Comparison of ENCODE assay signal across 27 cellular contexts in the genomic region with DNA sequence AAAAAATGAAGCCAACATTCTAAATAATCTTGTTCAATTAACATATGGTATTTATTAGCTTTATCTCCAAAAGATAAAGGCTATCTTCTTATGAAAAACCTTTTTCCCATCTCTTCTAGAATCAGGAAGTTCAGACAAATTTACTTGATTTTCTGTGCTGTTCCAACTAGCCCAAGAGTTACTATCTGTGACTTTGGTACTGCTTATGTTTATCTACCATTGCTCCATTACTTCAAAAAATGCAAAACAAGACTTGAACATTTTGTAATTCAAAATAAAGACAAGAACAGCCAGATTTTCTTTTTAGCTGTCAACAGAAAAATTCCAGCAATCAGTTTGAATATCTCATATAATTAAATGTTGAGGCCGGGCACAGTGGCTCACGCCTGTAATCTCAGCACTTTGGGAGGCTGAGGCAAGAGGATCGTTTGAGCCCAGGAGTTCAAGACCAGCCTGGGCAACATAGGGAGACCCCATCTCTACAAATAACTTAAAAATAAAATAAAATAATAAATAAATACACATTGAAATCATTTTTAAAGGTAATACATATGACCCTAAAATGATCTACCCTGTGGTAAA.
DNase-seq lines count a peak whose midpoint lies in the region; ATAC-seq and TF ChIP-seq lines count a peak whose summit lies in the region.
"Had no signal": no experiment of that assay in that cellular context is flagged by ENCODE, and none has a peak within 500 bp of the region (broad histone marks: within the 10 kb centered on the region; RNA-seq: fewer than 3 reads in every experiment).

No MANE protein-coding gene starts in this region.

- H3K4me1 ChIP-seq in left ventricle myocardium inferior (peaks cover 9% of the 10 kb centered on the region), heart left ventricle (peaks cover 0 to 9% (median 0%) of the 10 kb centered on the region in 12 donors), testis (no peaks in the 10 kb centered on the region), neuronal stem cell (ENCODE audit: control insufficient read depth in 2 of 2, insufficient read depth in 1 of 2, low read depth in 1 of 2, low read length in 2 of 2) (no peaks in the 10 kb centered on the region)
- H3K4me1 ChIP-seq: neural progenitor cell, right lobe of liver had no signal

- no peaks in the 10 kb centered on the region for H3K79me1 ChIP-seq in neuronal stem cell (ENCODE audit: low read depth, low read length)

- no peak overlapping the region for H4K8ac ChIP-seq in neuronal stem cell (ENCODE audit: low read depth, low read length)

- no peak overlapping the region for H3K4me3 ChIP-seq in left ventricle myocardium inferior
- no peak overlapping the region for H3K4me3 ChIP-seq in heart left ventricle
- no peak overlapping the region for H3K4me3 ChIP-seq in testis
- no peak overlapping the region for H3K4me3 ChIP-seq in neuronal stem cell (ENCODE audit: low read length in 2 of 2)
- H3K4me3 ChIP-seq: cardiac muscle cell, neural progenitor cell, right lobe of liver had no signal

- H3K27me3 ChIP-seq in left ventricle myocardium inferior (ENCODE audit: low read depth) (no peaks in the 10 kb centered on the region), heart left ventricle (no peaks in the 10 kb centered on the region), testis (no peaks in the 10 kb centered on the region), neuronal stem cell (ENCODE audit: control insufficient read depth in 3 of 3, insufficient read depth in 3 of 3, low read depth in 1 of 3, low read length in 3 of 3) (no peaks in the 10 kb centered on the region)
- H3K27me3 ChIP-seq: cardiac muscle cell, neural progenitor cell, right lobe of liver had no signal

- H3K4me2 ChIP-seq in neuronal stem cell (ENCODE audit: insufficient read depth, low read length, poor library complexity, severe bottlenecking): no peak overlapping the region
- H3K4me2 ChIP-seq: neural progenitor cell had no signal

- H3K27ac ChIP-seq in left ventricle myocardium inferior (replicated peaks): peak overlapping the region; percentile 65
- peak overlapping the region in 3 of 12 donors; percentile 3 to 43 (median 6) for H3K27ac ChIP-seq in heart left ventricle
- H3K27ac ChIP-seq in testis: peak overlapping the region; percentile 61 to 76
- H3K27ac ChIP-seq in neuronal stem cell (replicated peaks; ENCODE audit: low read length): no peak overlapping the region
- H3K27ac ChIP-seq: cardiac muscle cell, neural progenitor cell, right lobe of liver had no signal

- H2BK120ac ChIP-seq in neuronal stem cell (ENCODE audit: low read depth, low read length): no peak overlapping the region

- H4K91ac ChIP-seq in neuronal stem cell (ENCODE audit: low read depth, low read length, poor library complexity): no peak overlapping the region

- WGBS in heart left ventricle, 4 donors: 81 to 93% (median 84%) methylated on average over 3 of the region's 3 CpGs
- WGBS in testis, 2 donors: 66 to 69% methylated on average over 3 of the region's 3 CpGs
- WGBS in neuronal stem cell (ENCODE audit: extremely low coverage in 2 of 2, insufficient read length in 2 of 2, insufficient replicate concordance in 1 of 2), 2 donors: no CpG with 5 or more reads among the region's 3 CpGs

- no peak overlapping the region for H2AK5ac ChIP-seq in neuronal stem cell (ENCODE audit: low read depth, low read length)

- no peak overlapping the region for H3K23ac ChIP-seq in neuronal stem cell (ENCODE audit: low read depth, low read length, poor library complexity)

- intact Hi-C loops in left ventricle myocardium inferior (cut with micrococcal nuclease) (no loop called here), heart left ventricle (cut with DNase I) (no loop called here), left ventricle myocardium superior (cut with micrococcal nuclease) (no loop called here), testis (cut with DNase I; ENCODE audit: low total_unique reads) (no loop called here)

- no peak overlapping the region for H2BK5ac ChIP-seq in neuronal stem cell (ENCODE audit: low read length)

- H2AFZ ChIP-seq in neuronal stem cell (ENCODE audit: low read length): no peak overlapping the region
- H2AFZ ChIP-seq: neural progenitor cell had no signal

- no peak overlapping the region for H3K4ac ChIP-seq in neuronal stem cell (ENCODE audit: low read length)

- TF ChIP-seq POLR2A in heart left ventricle (IDR thresholded peaks at IDR 0.05): no peak
- no peak for TF ChIP-seq POLR2A in testis (IDR thresholded peaks at IDR 0.05)

- H3K18ac ChIP-seq in neuronal stem cell (ENCODE audit: low read length): no peak overlapping the region

- TF ChIP-seq CTCF in left ventricle myocardium inferior (IDR thresholded peaks at IDR 0.05; ENCODE audit: borderline replicate concordance): no peak
- no peak for TF ChIP-seq CTCF in heart left ventricle (IDR thresholded peaks at IDR 0.05)
- no peak for TF ChIP-seq CTCF in testis (IDR thresholded peaks at IDR 0.05)

- H3K9me3 ChIP-seq in left ventricle myocardium inferior (replicated peaks) (peaks cover 16% of the 10 kb centered on the region), heart left ventricle (peaks cover 0 to 15% (median 0%) of the 10 kb centered on the region in 12 donors), testis (no peaks in the 10 kb centered on the region), neuronal stem cell (replicated peaks in 1 of 2; ENCODE audit: control insufficient read depth in 2 of 2, insufficient read depth in 1 of 2, low read depth in 1 of 2, low read length in 2 of 2) (peaks cover 0 to 2% of the 10 kb centered on the region in 2 donors)
- H3K9me3 ChIP-seq: right lobe of liver had no signal

- ATAC-seq in heart left ventricle (no peak), left ventricle myocardium superior (peak; percentile 72)
- ATAC-seq: right lobe of liver had no signal

- no peaks in the 10 kb centered on the region for H3K36me3 ChIP-seq in left ventricle myocardium inferior
- H3K36me3 ChIP-seq in heart left ventricle: no peaks in the 10 kb centered on the region
- no peaks in the 10 kb centered on the region for H3K36me3 ChIP-seq in testis (ENCODE audit: low read depth, missing control alignments)
- no peaks in the 10 kb centered on the region for H3K36me3 ChIP-seq in neuronal stem cell (replicated peaks in 1 of 2; ENCODE audit: control insufficient read depth in 2 of 2, insufficient read depth in 2 of 2, low read length in 2 of 2)
- H3K36me3 ChIP-seq: cardiac muscle cell, neural progenitor cell, right lobe of liver had no signal

- H2BK15ac ChIP-seq in neuronal stem cell (ENCODE audit: low read length): no peak overlapping the region

- no peak overlapping the region for H2BK12ac ChIP-seq in neuronal stem cell (ENCODE audit: low read length)

- no peak for DNase-seq in left ventricle myocardium inferior
- no peak for DNase-seq in heart left ventricle
- DNase-seq in left ventricle myocardium superior: no peak
- DNase-seq in testis: no peak
- no peak for DNase-seq in neuronal stem cell (ENCODE audit: low spot score)
- no peak for DNase-seq in DMS53 (lab: John Stamatoyannopoulos, UW)
- DNase-seq in EL: no peak
- DNase-seq in NCI-H146 (lab: John Stamatoyannopoulos, UW): no peak
- DNase-seq: activated CD4-positive, alpha-beta T cell treated with anti-CD3 and anti-CD28 coated beads, Interleukin-2, amount 50 U/mL, for 1 hour; activated CD4-positive, CD25-positive, alpha-beta regulatory T cell; activated effector memory CD4-positive, alpha-beta T cell treated with anti-CD3 and anti-CD28 coated beads, Interleukin-2, amount 50 U/mL, for 16 hours; activated T-cell treated with anti-CD3 and anti-CD28 coated beads, Interleukin-2, amount 50 U/mL, for 24 hours; anterior cingulate cortex; cortex of kidney; DMS79 treated with DMSO at 0.1 percent for 48 hours; effector memory CD4-positive, alpha-beta T cell; erythroblast; GOT3; hypothalamus; mesenchymal stem cell; NCI-H1048; NCI-H1694; posterior cingulate gyrus; right lobe of liver; stimulated activated CD8-positive, alpha-beta memory T cell treated with anti-CD3 and anti-CD28 coated beads, Interleukin-4, amount 100 ng/mL, for 48 hours had no signal

- H3K9ac ChIP-seq in neuronal stem cell (ENCODE audit: low read depth, low read length, poor library complexity): no peak overlapping the region
- H3K9ac ChIP-seq: neural progenitor cell had no signal

- no peak overlapping the region for H3K14ac ChIP-seq in neuronal stem cell (ENCODE audit: low read length)
